ENCODE assay signal across 2 cellular contexts in the genomic region with DNA sequence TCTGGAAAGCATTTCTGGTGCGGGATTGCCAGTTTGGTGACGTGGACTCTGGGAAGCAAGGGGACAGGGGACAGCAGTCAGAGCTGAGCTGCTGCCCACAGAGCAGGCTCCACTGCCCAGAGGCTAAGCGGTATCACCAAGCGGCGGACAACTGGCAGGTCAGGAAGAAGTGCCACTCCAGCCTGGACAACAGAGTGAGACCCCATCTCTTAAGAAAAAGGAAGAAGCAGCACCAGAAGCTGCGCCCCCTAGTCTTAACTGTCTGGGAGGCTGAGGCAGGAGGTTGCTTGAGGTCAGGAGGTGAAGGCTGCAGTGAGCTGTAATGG.
TF ChIP-seq lines count a peak whose summit lies in the region.

No MANE protein-coding gene starts in this region.

TF ChIP-seq in HepG2, 621 proteins besides CTCF, POLR2A, EP300 and RAD21:
- peak; percentile 48 for TF ChIP-seq ZNF770 (CRISPR knock-in tag; IDR thresholded peaks at IDR 0.05)
- TF ChIP-seq THAP8 (CRISPR knock-in tag; IDR thresholded peaks at IDR 0.05; ENCODE audit: borderline replicate concordance) = no peak

TF ChIP-seq in K562, 482 proteins besides CTCF, POLR2A, EP300 and RAD21:
- TF ChIP-seq HOMEZ (CRISPR knock-in tag; IDR thresholded peaks at IDR 0.05) = no peak
- no peak for TF ChIP-seq KHSRP (IDR thresholded peaks at IDR 0.05)
- no peak for TF ChIP-seq PPARD (CRISPR knock-in tag; IDR thresholded peaks at IDR 0.05)
- no peak for TF ChIP-seq DEAF1 (CRISPR knock-in tag; IDR thresholded peaks at IDR 0.05)
- no peak for TF ChIP-seq FUS (optimal IDR thresholded peaks at IDR 0.05; ENCODE audit: low read depth, low read length)
- no peak for TF ChIP-seq MLX (CRISPR knock-in tag; conservative IDR thresholded peaks at IDR 0.05)
- peak; percentile 32; the same call in 1 of the 2 replicates for TF ChIP-seq ZNF121 (CRISPR knock-in tag; conservative IDR thresholded peaks at IDR 0.05)
